1 cellular context compared by ENCODE assay signal in the genomic region with DNA sequence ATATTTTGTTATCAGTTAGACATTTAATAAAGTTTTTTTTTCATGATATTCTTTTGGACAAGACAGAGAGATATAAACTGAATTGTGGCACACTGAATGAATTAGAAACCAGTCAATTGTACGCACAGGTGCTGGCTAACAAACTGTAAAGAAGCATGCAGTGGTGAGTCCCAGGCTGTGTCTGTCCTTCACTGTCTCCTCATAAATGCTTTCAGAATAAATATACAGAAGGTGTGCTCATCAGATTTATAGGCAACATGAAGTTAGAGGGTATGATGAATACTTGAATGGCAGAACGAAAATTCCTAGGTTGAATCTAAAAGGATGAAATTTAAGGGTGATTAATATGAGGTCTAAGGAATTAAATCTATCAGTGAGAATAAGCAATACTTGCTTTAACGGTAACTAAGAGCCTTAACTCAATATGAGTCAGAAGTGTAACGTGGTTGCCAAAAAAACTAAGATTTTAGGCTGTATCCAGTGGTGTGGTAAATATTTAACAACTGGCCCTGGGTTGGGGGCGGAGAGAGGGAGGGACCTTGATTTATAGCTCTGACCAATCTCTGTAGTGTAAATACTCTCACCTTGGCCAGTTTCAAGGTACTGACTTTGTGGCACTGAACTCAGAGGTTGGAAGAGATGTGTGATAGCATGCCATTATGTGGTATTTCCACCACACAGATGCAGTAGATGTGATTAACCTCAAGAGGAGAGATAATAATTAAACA.
TF ChIP-seq lines count a peak whose summit lies in the region.

No MANE protein-coding gene starts in this region.

TF ChIP-seq in WTC11, 78 proteins besides CTCF, POLR2A, EP300 and RAD21 (continued from another document):
- TF ChIP-seq, protein P1, sequence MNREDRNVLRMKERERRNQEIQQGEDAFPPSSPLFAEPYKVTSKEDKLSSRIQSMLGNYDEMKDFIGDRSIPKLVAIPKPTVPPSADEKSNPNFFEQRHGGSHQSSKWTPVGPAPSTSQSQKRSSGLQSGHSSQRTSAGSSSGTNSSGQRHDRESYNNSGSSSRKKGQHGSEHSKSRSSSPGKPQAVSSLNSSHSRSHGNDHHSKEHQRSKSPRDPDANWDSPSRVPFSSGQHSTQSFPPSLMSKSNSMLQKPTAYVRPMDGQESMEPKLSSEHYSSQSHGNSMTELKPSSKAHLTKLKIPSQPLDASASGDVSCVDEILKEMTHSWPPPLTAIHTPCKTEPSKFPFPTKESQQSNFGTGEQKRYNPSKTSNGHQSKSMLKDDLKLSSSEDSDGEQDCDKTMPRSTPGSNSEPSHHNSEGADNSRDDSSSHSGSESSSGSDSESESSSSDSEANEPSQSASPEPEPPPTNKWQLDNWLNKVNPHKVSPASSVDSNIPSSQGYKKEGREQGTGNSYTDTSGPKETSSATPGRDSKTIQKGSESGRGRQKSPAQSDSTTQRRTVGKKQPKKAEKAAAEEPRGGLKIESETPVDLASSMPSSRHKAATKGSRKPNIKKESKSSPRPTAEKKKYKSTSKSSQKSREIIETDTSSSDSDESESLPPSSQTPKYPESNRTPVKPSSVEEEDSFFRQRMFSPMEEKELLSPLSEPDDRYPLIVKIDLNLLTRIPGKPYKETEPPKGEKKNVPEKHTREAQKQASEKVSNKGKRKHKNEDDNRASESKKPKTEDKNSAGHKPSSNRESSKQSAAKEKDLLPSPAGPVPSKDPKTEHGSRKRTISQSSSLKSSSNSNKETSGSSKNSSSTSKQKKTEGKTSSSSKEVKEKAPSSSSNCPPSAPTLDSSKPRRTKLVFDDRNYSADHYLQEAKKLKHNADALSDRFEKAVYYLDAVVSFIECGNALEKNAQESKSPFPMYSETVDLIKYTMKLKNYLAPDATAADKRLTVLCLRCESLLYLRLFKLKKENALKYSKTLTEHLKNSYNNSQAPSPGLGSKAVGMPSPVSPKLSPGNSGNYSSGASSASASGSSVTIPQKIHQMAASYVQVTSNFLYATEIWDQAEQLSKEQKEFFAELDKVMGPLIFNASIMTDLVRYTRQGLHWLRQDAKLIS (CRISPR knock-in tag; IDR thresholded peaks at IDR 0.05; ENCODE audit: borderline replicate concordance) = no peak
- TF ChIP-seq, protein P2, sequence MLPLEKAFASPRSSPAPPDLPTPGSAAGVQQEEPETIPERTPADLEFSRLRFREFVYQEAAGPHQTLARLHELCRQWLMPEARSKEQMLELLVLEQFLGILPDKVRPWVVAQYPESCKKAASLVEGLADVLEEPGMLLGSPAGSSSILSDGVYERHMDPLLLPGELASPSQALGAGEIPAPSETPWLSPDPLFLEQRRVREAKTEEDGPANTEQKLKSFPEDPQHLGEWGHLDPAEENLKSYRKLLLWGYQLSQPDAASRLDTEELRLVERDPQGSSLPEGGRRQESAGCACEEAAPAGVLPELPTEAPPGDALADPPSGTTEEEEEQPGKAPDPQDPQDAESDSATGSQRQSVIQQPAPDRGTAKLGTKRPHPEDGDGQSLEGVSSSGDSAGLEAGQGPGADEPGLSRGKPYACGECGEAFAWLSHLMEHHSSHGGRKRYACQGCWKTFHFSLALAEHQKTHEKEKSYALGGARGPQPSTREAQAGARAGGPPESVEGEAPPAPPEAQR (CRISPR knock-in tag; IDR thresholded peaks at IDR 0.05) = no peak
- TF ChIP-seq CREB1 (CRISPR knock-in tag; IDR thresholded peaks at IDR 0.05) = no peak
